In the genomic region with DNA sequence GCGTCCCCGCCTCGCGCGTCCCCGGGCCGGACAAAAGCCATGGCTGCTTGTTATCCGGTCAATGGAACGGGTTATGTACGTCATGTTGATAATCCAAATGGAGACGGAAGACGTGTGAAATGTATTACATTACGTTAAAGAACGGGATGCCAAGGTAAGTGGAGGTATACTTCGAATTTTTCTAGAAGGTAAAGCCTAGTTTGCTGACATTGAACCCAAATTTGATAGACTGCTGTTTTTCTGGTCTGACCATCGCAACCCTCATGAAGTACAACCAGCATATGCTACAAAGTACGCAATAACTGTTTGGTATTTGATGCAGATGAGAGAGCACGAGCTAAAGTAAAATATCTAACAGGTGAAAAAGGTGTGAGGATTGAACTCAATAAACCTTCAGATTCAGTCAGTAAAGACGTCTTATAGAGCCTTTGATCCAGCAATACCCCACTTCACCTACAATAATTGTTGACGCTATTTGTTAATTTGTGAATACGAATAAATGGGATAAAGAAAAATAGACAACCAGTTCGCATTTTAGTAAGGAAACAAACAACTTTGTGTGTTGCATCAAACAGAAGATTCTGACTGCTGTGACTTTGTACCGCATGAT, we compare ENCODE assay signal across 1 cellular context.
TF ChIP-seq lines count a peak whose summit lies in the region.

No MANE protein-coding gene starts in this region.

TF ChIP-seq in GM12878, 131 proteins besides CTCF, POLR2A, EP300 and RAD21:
- TF ChIP-seq, protein P1, sequence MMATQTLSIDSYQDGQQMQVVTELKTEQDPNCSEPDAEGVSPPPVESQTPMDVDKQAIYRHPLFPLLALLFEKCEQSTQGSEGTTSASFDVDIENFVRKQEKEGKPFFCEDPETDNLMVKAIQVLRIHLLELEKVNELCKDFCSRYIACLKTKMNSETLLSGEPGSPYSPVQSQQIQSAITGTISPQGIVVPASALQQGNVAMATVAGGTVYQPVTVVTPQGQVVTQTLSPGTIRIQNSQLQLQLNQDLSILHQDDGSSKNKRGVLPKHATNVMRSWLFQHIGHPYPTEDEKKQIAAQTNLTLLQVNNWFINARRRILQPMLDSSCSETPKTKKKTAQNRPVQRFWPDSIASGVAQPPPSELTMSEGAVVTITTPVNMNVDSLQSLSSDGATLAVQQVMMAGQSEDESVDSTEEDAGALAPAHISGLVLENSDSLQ (IDR thresholded peaks at IDR 0.05) = no peak
- TF ChIP-seq SMC3 (IDR thresholded peaks at IDR 0.05; ENCODE audit: borderline replicate concordance, low read length) (no peak), MLLT1 (IDR thresholded peaks at IDR 0.05) (0 out of 2 replicates have a peak, but pooled peaks have one; percentile 41)
